ENCODE assay signal across 1 cellular context in genomic region chr15:75866916-75867315, GRCh38.
TF ChIP-seq lines count a peak whose summit lies in the region.

No MANE protein-coding gene starts in this region.

TF ChIP-seq in SK-N-SH treated with all-trans-retinoic acid at 6 μM for 48 hours, 23 proteins besides CTCF, POLR2A, EP300 and RAD21 (continued from another document):
- TF ChIP-seq CSRNP3 (CRISPR knock-in tag; IDR thresholded peaks at IDR 0.05) (no peak), ZFP3 (CRISPR knock-in tag; IDR thresholded peaks at IDR 0.05) (no peak), OSR1 (CRISPR knock-in tag; IDR thresholded peaks at IDR 0.05) (no peak), POU6F1 (CRISPR knock-in tag; IDR thresholded peaks at IDR 0.05; ENCODE audit: borderline replicate concordance, low read depth) (no peak), ARNTL (CRISPR knock-in tag; IDR thresholded peaks at IDR 0.05; ENCODE audit: borderline replicate concordance, low read depth) (no peak), CREB5 (CRISPR knock-in tag; IDR thresholded peaks at IDR 0.05; ENCODE audit: low read depth) (no peak), ISL1 (CRISPR knock-in tag; IDR thresholded peaks at IDR 0.05) (no peak), TCF4 (CRISPR knock-in tag; IDR thresholded peaks at IDR 0.05; ENCODE audit: borderline replicate concordance) (no peak), ZNF565 (CRISPR knock-in tag; conservative IDR thresholded peaks at IDR 0.05; ENCODE audit: low read depth) (no peak), ZC3H10 (CRISPR knock-in tag; IDR thresholded peaks at IDR 0.05) (no peak), GLIS3 (CRISPR knock-in tag; IDR thresholded peaks at IDR 0.05) (no peak), SNAI2 (CRISPR knock-in tag; IDR thresholded peaks at IDR 0.05) (no peak), CSDC2 (CRISPR knock-in tag; IDR thresholded peaks at IDR 0.05) (no peak)
